Comparison of ENCODE assay signal across 17 cellular contexts in genomic region chr14:21698538-21698937, GRCh38. TPM values are rescaled to one million over a fixed set of nuclear protein-coding genes. Genes with fewer than 3 reads are reported as not detected.
"Had no signal": no experiment of that assay in that cellular context is flagged by ENCODE, and none has a peak within 500 bp of the region (broad histone marks: within the 10 kb centered on the region; RNA-seq: fewer than 3 reads in every experiment).

No MANE protein-coding gene starts in this region.

RNA-seq across cellular contexts. Expression of gene OR4E1, which starts 24.9 kb away (rescaled TPM):
- total RNA-seq: activated B cell treated with CpG ODN at 0.5 μM for 24 hours; activated CD4-positive, alpha-beta T cell treated with anti-CD3 and anti-CD28 coated beads, Interleukin-2, amount 10 ng/mL, durations not matched to agents 24 days and 14 days; activated CD8-positive, alpha-beta memory T cell treated with anti-CD3 and anti-CD28 coated beads for 36 hours; activated CD8-positive, alpha-beta T cell treated with anti-CD3 and anti-CD28 coated beads for 36 hours; activated naive CD8-positive, alpha-beta T cell treated with anti-CD3 and anti-CD28 coated beads for 36 hours; activated T-cell treated with anti-CD3 and anti-CD28 coated beads, Interleukin-2, amount 50 U/mL, for 4 hours; activated T-cell treated with anti-CD3 and anti-CD28 coated beads, Interleukin-2, amount 50 U/mL, for 72 hours; activated T-helper 1 cell treated with anti-CD3 and anti-CD28 coated beads, Interleukin-12 subunit alpha, Interleukin-12 subunit beta, Interleukin-2, Interleukin-4 antibody, amounts not matched to agents 30 ng/mL and 10 ng/mL and 1 ng/mL, durations not matched to agents 14 hours and 24 hours and 36 hours; adrenal gland; aorta; astrocyte; body of pancreas; breast epithelium; cardiac septum had no signal

RNA-seq across cellular contexts. Expression of gene OR4E2, which starts 44.9 kb away (rescaled TPM):
- total RNA-seq: activated B cell treated with CpG ODN at 0.5 μM for 24 hours; activated CD4-positive, alpha-beta memory T cell treated with anti-CD3 and anti-CD28 coated beads for 36 hours; activated CD4-positive, alpha-beta T cell treated with anti-CD3 and anti-CD28 coated beads, Interleukin-2, amount 10 ng/mL, durations not matched to agents 24 days and 14 days; activated CD8-positive, alpha-beta memory T cell treated with anti-CD3 and anti-CD28 coated beads for 36 hours; activated CD8-positive, alpha-beta T cell treated with anti-CD3 and anti-CD28 coated beads for 36 hours; activated naive CD4-positive, alpha-beta T cell treated with anti-CD3 and anti-CD28 coated beads for 36 hours; activated naive CD8-positive, alpha-beta T cell treated with anti-CD3 and anti-CD28 coated beads for 36 hours; activated T-cell treated with anti-CD3 and anti-CD28 coated beads, Interleukin-2, amount 50 U/mL, for 4 hours; activated T-cell treated with anti-CD3 and anti-CD28 coated beads, Interleukin-2, amount 50 U/mL, for 72 hours; activated T-helper 1 cell treated with anti-CD3 and anti-CD28 coated beads, Interleukin-12 subunit alpha, Interleukin-12 subunit beta, Interleukin-2, Interleukin-4 antibody, amounts not matched to agents 30 ng/mL and 10 ng/mL and 1 ng/mL, durations not matched to agents 14 hours and 24 hours and 36 hours; activated T-helper 17 cell treated with anti-CD3 and anti-CD28 coated beads, Interleukin-2, amount 50 U/mL, for 72 hours; adrenal gland; aorta; astrocyte; body of pancreas; breast epithelium; cardiac septum had no signal
